Comparison of ENCODE assay signal across 1 cellular context in the genomic region with DNA sequence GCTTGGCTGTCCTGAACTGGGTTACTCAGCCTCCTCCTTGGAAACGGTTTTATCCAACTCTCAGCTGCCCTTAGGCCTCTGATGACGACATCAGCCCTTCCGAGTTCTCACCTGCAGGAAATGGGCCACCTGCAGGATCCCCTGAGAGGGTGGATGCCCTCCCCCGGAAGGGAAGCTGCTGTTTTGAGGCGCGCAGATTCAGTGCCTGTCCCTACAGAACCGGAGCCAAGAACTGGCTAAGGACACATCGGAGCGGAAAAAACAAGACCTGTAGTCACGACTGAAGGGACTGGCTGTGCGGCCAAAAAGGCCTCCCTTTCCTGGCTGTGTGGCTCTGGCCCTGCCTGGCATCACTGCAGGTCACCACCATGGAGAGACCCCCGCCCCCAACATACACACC.
TF ChIP-seq lines count a peak whose summit lies in the region.

No MANE protein-coding gene starts in this region.

TF ChIP-seq in SK-N-SH, 30 proteins besides CTCF, POLR2A, EP300 and RAD21 (continued from another document):
- no peak for TF ChIP-seq IRF3 (IDR thresholded peaks at IDR 0.05; ENCODE audit: low read depth, low read length)
- no peak for TF ChIP-seq PBX3 (IDR thresholded peaks at IDR 0.05)
- TF ChIP-seq CHD2 (IDR thresholded peaks at IDR 0.05; ENCODE audit: low read length, partially characterized antibody): no peak
- TF ChIP-seq FOXJ3 (CRISPR knock-in tag; IDR thresholded peaks at IDR 0.05): no peak
- no peak for TF ChIP-seq GATA2 (CRISPR knock-in tag; IDR thresholded peaks at IDR 0.05)
- no peak for TF ChIP-seq NRF1 (IDR thresholded peaks at IDR 0.05; ENCODE audit: low read depth, low read length)
- no peak for TF ChIP-seq TEAD4 (IDR thresholded peaks at IDR 0.05; ENCODE audit: borderline replicate concordance, insufficient read depth)
- TF ChIP-seq EZH2phosphoT487 (IDR thresholded peaks at IDR 0.05; ENCODE audit: borderline replicate concordance, low read depth): no peak
- TF ChIP-seq TCF12 (IDR thresholded peaks at IDR 0.05): no peak
- no peak for TF ChIP-seq JUND (IDR thresholded peaks at IDR 0.05)
